ENCODE assay signal across 18 cellular contexts in genomic region chr11:35811783-35812182, GRCh38.
DNase-seq lines count a peak whose midpoint lies in the region; ATAC-seq and TF ChIP-seq lines count a peak whose summit lies in the region.
"Had no signal": no experiment of that assay in that cellular context is flagged by ENCODE, and none has a peak within 500 bp of the region (broad histone marks: within the 10 kb centered on the region; RNA-seq: fewer than 3 reads in every experiment).

No MANE protein-coding gene starts in this region.

- H3K27ac Mint-ChIP-seq in brain = peak overlapping the region in 4 of 5 experiments; percentile 71 to 92 (median 87)
- H3K27ac Mint-ChIP-seq: activated CD4-positive, alpha-beta T cell treated with anti-CD3 and anti-CD28 coated beads, Interleukin-2, amount 10 ng/mL, durations not matched to agents 24 days and 14 days had no signal

- TF ChIP-seq POLR2A in NB4 (IDR thresholded peaks at IDR 0.05; ENCODE audit: extremely low read depth, insufficient read length) = no peak

- H3K27ac ChIP-seq in upper lobe of right lung = no peak overlapping the region
- H3K27ac ChIP-seq: A549, prostate gland, tibial nerve had no signal

- peak; percentile 51 for DNase-seq in SIG-M5 treated with dmso at 0.1 percent for 504 hours (lab: John Stamatoyannopoulos, UW; ENCODE audit: unreplicated experiment)
- no peak for DNase-seq in SIG-M5 (lab: John Stamatoyannopoulos, UW)
- peak; percentile 32 for DNase-seq in NB4 (ENCODE audit: low read depth)
- DNase-seq in upper lobe of right lung = no peak
- no peak for DNase-seq in middle frontal gyrus (ENCODE audit: extremely low spot score, low spot score)
- no peak for DNase-seq in HPDE6-E6E7 (ENCODE audit: extremely low spot score)
- DNase-seq: activated CD4-positive, alpha-beta T cell treated with anti-CD3 and anti-CD28 coated beads, Interleukin-2, amount 10 ng/mL, durations not matched to agents 24 days and 14 days; aorta; GOT3; immature natural killer cell; mucosa of descending colon; NCI-H1417 treated with DMSO at 0.1 percent for 48 hours; NK-92 treated with Interleukin-12 subunit alpha and Interleukin-12 subunit beta, amount 100 ng/mL, for 24 hours had no signal

- H3K36me3 Mint-ChIP-seq in brain = peaks cover 23% of the 10 kb centered on the region

- H3K27me3 Mint-ChIP-seq in brain = no peaks in the 10 kb centered on the region
- H3K27me3 Mint-ChIP-seq: activated CD4-positive, alpha-beta T cell treated with anti-CD3 and anti-CD28 coated beads, Interleukin-2, amount 10 ng/mL, durations not matched to agents 24 days and 14 days had no signal

- intact Hi-C loops in upper lobe of right lung (cut with DNase I) = no loop called here

- no peak overlapping the region for H3K4me3 Mint-ChIP-seq in brain
- H3K4me3 Mint-ChIP-seq: activated CD4-positive, alpha-beta T cell treated with anti-CD3 and anti-CD28 coated beads, Interleukin-2, amount 10 ng/mL, durations not matched to agents 24 days and 14 days; immature natural killer cell had no signal

- peak; percentile 75 for ATAC-seq in upper lobe of right lung
- ATAC-seq in GM21576 (IDR thresholded peaks at IDR 0.05; ENCODE audit: unreplicated experiment) = no peak
- ATAC-seq: A549, mucosa of descending colon had no signal

- H3K4me1 ChIP-seq in upper lobe of right lung = no peaks in the 10 kb centered on the region
- H3K4me1 ChIP-seq: A549, prostate gland had no signal

- H3K4me1 Mint-ChIP-seq in brain = peaks cover 49% of the 10 kb centered on the region
- H3K4me1 Mint-ChIP-seq: activated CD4-positive, alpha-beta T cell treated with anti-CD3 and anti-CD28 coated beads, Interleukin-2, amount 10 ng/mL, durations not matched to agents 24 days and 14 days had no signal

- H3K9me3 Mint-ChIP-seq in brain = peaks cover 0 to 3% (median 0%) of the 10 kb centered on the region in 5 experiments
- H3K9me3 Mint-ChIP-seq: activated CD4-positive, alpha-beta T cell treated with anti-CD3 and anti-CD28 coated beads, Interleukin-2, amount 10 ng/mL, durations not matched to agents 24 days and 14 days; immature natural killer cell had no signal

- H3K4me3 ChIP-seq in NB4 (ENCODE audit: low read depth, low read length) = no peak overlapping the region
- H3K4me3 ChIP-seq in upper lobe of right lung = no peak overlapping the region
- H3K4me3 ChIP-seq: A549, mucosa of descending colon, prostate gland, tibial nerve had no signal

- TF ChIP-seq CTCF in NB4 (IDR thresholded peaks at IDR 0.05; ENCODE audit: low read depth, low read length) = no peak
- no peak for TF ChIP-seq CTCF in brain (conservative IDR thresholded peaks at IDR 0.05)
- TF ChIP-seq CTCF in upper lobe of right lung (IDR thresholded peaks at IDR 0.05) = no peak

- H3K36me3 ChIP-seq in upper lobe of right lung = peaks cover 7% of the 10 kb centered on the region
- H3K36me3 ChIP-seq: prostate gland had no signal

- H3K27me3 ChIP-seq in upper lobe of right lung = no peaks in the 10 kb centered on the region
- H3K27me3 ChIP-seq: tibial nerve had no signal

- H3K9me3 ChIP-seq in upper lobe of right lung = no peaks in the 10 kb centered on the region
- H3K9me3 ChIP-seq: A549, mucosa of descending colon, prostate gland, tibial nerve had no signal

Comparison
In these comparisons a context has a peak if more than half of its experiments do, and no peak if none do; other contexts are left out.
1. DNase-seq: peak in SIG-M5 treated with dmso at 0.1 percent for 504 hours (single experiment) and NB4 (single experiment); none in SIG-M5 (single experiment), upper lobe of right lung (single experiment), middle frontal gyrus (single experiment) and HPDE6-E6E7 (single experiment).